1 cellular context compared by ENCODE assay signal in the genomic region with DNA sequence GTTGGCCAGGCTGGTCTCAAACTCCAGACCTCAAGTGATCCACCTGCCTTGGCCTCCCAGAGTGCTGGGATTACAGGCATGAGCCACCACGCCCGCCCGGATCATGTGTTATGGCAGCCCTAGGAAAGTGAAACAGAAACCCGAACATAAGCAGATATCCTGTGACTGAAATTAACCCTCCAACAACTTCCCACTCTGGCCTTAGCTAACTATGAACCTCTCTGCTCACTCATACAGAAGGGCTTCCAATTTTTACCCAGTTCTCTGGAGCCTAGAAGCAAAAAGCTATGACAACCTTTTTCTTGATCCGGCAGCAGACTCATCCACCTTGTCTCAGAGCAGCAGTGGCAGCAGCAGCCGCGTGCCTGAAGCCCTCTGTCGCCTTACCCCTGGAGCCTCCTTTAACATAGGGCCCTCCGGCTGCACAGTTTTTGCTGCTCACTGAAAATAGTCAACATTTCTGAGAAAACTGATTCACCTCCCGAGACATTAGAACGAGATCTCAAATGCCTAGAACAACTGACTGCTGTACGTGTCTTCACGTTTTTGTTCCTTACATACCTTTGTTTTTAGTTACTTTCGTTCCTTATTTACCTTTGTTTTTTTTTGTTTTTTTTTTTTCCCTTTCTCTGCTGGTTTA.
A peak's percentile ranks its signal among the peaks of the same experiment; 100 is the strongest.
TF ChIP-seq lines count a peak whose summit lies in the region.

No MANE protein-coding gene starts in this region.

TF ChIP-seq in K562, 482 proteins besides CTCF, POLR2A, EP300 and RAD21 (continued from another document):
- TF ChIP-seq MTA3 (IDR thresholded peaks at IDR 0.05; ENCODE audit: borderline replicate concordance) (0 out of 2 replicates have a peak, but pooled peaks have one; percentile 20), TAF7 (tag; IDR thresholded peaks at IDR 0.05) (no peak), EP400 (IDR thresholded peaks at IDR 0.05) (peak; percentile 56), RNF2 (IDR thresholded peaks at IDR 0.05) (no peak), MCM3 (IDR thresholded peaks at IDR 0.05) (no peak)
- TF ChIP-seq, protein P1, sequence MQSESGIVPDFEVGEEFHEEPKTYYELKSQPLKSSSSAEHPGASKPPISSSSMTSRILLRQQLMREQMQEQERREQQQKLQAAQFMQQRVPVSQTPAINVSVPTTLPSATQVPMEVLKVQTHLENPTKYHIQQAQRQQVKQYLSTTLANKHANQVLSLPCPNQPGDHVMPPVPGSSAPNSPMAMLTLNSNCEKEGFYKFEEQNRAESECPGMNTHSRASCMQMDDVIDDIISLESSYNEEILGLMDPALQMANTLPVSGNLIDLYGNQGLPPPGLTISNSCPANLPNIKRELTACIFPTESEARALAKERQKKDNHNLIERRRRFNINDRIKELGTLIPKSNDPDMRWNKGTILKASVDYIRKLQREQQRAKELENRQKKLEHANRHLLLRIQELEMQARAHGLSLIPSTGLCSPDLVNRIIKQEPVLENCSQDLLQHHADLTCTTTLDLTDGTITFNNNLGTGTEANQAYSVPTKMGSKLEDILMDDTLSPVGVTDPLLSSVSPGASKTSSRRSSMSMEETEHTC (IDR thresholded peaks at IDR 0.05) = no peak; the same call in 1 of the 2 replicates
